Comparison of ENCODE assay signal across 2 cellular contexts in the genomic region with DNA sequence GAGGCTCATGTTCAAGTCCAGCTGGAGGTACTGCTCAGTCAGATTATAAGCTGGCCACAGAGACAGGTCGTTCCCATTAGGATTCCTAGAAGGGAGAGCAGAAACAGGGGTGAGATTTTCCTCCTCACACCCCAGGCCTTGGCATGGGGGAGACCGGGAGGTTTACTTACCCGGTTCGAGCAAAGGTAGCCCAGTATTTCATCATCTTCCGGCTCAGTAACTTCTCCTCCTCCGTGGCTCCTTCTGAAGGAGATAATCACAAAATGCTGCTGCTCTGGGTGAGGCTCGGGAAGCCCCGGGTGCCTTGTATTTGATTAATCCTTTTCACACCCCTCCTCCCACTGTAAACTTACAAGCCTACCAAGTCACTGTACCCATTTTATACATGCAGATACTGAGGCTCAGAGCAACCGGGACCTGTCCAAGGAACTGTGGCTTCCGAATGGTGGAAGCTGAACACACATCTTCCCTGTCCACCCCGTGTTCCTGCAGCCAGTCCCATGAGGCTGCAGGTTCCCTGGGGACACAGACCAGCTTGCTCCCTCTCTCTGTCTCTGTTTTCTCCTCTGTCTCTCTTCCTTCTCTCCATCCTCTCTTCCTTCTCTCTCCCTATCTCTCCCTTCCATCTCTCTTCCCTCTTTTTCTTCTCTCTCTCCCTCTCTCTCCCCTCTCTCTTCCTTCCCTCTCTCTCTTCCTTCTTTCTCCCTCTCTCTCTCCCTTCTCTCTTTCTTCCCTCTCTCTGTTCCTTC.
A peak's percentile ranks its signal among the peaks of the same experiment; 100 is the strongest.
TF ChIP-seq lines count a peak whose summit lies in the region.

No MANE protein-coding gene starts in this region.

TF ChIP-seq in WTC11, 78 proteins besides CTCF, POLR2A, EP300 and RAD21:
- TF ChIP-seq, protein P1, sequence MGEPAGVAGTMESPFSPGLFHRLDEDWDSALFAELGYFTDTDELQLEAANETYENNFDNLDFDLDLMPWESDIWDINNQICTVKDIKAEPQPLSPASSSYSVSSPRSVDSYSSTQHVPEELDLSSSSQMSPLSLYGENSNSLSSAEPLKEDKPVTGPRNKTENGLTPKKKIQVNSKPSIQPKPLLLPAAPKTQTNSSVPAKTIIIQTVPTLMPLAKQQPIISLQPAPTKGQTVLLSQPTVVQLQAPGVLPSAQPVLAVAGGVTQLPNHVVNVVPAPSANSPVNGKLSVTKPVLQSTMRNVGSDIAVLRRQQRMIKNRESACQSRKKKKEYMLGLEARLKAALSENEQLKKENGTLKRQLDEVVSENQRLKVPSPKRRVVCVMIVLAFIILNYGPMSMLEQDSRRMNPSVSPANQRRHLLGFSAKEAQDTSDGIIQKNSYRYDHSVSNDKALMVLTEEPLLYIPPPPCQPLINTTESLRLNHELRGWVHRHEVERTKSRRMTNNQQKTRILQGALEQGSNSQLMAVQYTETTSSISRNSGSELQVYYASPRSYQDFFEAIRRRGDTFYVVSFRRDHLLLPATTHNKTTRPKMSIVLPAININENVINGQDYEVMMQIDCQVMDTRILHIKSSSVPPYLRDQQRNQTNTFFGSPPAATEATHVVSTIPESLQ (CRISPR knock-in tag; IDR thresholded peaks at IDR 0.05), result no peak
- TF ChIP-seq IRF2 (CRISPR knock-in tag; IDR thresholded peaks at IDR 0.05; ENCODE audit: borderline replicate concordance, low read depth), result no peak
- TF ChIP-seq GABPB1 (CRISPR knock-in tag; IDR thresholded peaks at IDR 0.05), result peak; percentile 67
- TF ChIP-seq MXD4 (CRISPR knock-in tag; IDR thresholded peaks at IDR 0.05; ENCODE audit: borderline replicate concordance), result no peak
- TF ChIP-seq, protein P2, sequence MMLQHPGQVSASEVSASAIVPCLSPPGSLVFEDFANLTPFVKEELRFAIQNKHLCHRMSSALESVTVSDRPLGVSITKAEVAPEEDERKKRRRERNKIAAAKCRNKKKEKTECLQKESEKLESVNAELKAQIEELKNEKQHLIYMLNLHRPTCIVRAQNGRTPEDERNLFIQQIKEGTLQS (CRISPR knock-in tag; conservative IDR thresholded peaks at IDR 0.05), result no peak
- TF ChIP-seq TEAD1 (CRISPR knock-in tag; IDR thresholded peaks at IDR 0.05), result no peak
- TF ChIP-seq ZNF219 (CRISPR knock-in tag; IDR thresholded peaks at IDR 0.05; ENCODE audit: borderline replicate concordance), result no peak

TF ChIP-seq in HepG2, 621 proteins besides CTCF, POLR2A, EP300 and RAD21:
- 0 out of 2 replicates have a peak, but pooled peaks have one; percentile 14 for TF ChIP-seq RAD51 (IDR thresholded peaks at IDR 0.05; ENCODE audit: borderline replicate concordance)
- TF ChIP-seq CEBPB (IDR thresholded peaks at IDR 0.05; ENCODE audit: borderline replicate concordance, low read depth, low read length), result peak; percentile 10; the same call in 1 of the 2 replicates
- peak; percentile 44; the same call in 1 of the 2 replicates for TF ChIP-seq GABPB1 (CRISPR knock-in tag; IDR thresholded peaks at IDR 0.05)
- TF ChIP-seq, protein P3, sequence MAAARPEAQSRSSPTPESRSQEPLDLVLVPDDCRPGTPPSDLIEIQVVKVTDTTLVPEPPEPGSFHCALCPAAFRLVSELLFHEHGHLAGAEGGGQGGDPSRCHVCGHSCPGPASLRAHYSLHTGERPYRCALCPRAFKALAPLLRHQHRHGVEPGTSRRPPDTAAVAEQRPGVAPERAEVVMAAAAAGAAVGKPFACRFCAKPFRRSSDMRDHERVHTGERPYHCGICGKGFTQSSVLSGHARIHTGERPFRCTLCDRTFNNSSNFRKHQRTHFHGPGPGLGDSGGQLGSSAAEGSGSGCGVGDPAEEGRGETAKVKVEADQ (CRISPR knock-in tag; IDR thresholded peaks at IDR 0.05; ENCODE audit: borderline replicate concordance), result no peak
- TF ChIP-seq, protein P4, sequence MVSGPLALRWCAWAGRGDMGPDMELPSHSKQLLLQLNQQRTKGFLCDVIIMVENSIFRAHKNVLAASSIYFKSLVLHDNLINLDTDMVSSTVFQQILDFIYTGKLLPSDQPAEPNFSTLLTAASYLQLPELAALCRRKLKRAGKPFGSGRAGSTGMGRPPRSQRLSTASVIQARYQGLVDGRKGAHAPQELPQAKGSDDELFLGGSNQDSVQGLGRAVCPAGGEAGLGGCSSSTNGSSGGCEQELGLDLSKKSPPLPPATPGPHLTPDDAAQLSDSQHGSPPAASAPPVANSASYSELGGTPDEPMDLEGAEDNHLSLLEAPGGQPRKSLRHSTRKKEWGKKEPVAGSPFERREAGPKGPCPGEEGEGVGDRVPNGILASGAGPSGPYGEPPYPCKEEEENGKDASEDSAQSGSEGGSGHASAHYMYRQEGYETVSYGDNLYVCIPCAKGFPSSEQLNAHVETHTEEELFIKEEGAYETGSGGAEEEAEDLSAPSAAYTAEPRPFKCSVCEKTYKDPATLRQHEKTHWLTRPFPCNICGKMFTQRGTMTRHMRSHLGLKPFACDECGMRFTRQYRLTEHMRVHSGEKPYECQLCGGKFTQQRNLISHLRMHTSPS (CRISPR knock-in tag; IDR thresholded peaks at IDR 0.05; ENCODE audit: low read depth), result no peak
- TF ChIP-seq, protein P5, sequence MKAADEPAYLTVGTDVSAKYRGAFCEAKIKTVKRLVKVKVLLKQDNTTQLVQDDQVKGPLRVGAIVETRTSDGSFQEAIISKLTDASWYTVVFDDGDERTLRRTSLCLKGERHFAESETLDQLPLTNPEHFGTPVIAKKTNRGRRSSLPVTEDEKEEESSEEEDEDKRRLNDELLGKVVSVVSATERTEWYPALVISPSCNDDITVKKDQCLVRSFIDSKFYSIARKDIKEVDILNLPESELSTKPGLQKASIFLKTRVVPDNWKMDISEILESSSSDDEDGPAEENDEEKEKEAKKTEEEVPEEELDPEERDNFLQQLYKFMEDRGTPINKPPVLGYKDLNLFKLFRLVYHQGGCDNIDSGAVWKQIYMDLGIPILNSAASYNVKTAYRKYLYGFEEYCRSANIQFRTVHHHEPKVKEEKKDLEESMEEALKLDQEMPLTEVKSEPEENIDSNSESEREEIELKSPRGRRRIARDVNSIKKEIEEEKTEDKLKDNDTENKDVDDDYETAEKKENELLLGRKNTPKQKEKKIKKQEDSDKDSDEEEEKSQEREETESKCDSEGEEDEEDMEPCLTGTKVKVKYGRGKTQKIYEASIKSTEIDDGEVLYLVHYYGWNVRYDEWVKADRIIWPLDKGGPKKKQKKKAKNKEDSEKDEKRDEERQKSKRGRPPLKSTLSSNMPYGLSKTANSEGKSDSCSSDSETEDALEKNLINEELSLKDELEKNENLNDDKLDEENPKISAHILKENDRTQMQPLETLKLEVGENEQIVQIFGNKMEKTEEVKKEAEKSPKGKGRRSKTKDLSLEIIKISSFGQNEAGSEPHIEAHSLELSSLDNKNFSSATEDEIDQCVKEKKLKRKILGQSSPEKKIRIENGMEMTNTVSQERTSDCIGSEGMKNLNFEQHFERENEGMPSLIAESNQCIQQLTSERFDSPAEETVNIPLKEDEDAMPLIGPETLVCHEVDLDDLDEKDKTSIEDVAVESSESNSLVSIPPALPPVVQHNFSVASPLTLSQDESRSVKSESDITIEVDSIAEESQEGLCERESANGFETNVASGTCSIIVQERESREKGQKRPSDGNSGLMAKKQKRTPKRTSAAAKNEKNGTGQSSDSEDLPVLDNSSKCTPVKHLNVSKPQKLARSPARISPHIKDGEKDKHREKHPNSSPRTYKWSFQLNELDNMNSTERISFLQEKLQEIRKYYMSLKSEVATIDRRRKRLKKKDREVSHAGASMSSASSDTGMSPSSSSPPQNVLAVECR (CRISPR knock-in tag; IDR thresholded peaks at IDR 0.05; ENCODE audit: borderline replicate concordance), result no peak
- peak; percentile 61; the same call in 1 of the 2 replicates for TF ChIP-seq KDM1A (CRISPR knock-in tag; IDR thresholded peaks at IDR 0.05)
- no peak for TF ChIP-seq ZNF34 (CRISPR knock-in tag; IDR thresholded peaks at IDR 0.05; ENCODE audit: borderline replicate concordance)
- TF ChIP-seq, protein P6, sequence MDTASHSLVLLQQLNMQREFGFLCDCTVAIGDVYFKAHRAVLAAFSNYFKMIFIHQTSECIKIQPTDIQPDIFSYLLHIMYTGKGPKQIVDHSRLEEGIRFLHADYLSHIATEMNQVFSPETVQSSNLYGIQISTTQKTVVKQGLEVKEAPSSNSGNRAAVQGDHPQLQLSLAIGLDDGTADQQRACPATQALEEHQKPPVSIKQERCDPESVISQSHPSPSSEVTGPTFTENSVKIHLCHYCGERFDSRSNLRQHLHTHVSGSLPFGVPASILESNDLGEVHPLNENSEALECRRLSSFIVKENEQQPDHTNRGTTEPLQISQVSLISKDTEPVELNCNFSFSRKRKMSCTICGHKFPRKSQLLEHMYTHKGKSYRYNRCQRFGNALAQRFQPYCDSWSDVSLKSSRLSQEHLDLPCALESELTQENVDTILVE (CRISPR knock-in tag; IDR thresholded peaks at IDR 0.05), result no peak
- TF ChIP-seq ZNF432 (CRISPR knock-in tag; IDR thresholded peaks at IDR 0.05; ENCODE audit: borderline replicate concordance), result no peak
- no peak for TF ChIP-seq GZF1 (CRISPR knock-in tag; IDR thresholded peaks at IDR 0.05)
- peak; percentile 35; the same call in 1 of the 2 replicates for TF ChIP-seq CEBPG (CRISPR knock-in tag; IDR thresholded peaks at IDR 0.05)
- TF ChIP-seq ZNF629 (CRISPR knock-in tag; conservative IDR thresholded peaks at IDR 0.05), result peak; percentile 77
- no peak for TF ChIP-seq KLF9 (CRISPR knock-in tag; IDR thresholded peaks at IDR 0.05; ENCODE audit: low read depth)
- TF ChIP-seq PLRG1 (conservative IDR thresholded peaks at IDR 0.05), result 0 out of 2 replicates have a peak, but pooled peaks have one; percentile 75
- TF ChIP-seq ZC3H4 (CRISPR knock-in tag; IDR thresholded peaks at IDR 0.05; ENCODE audit: borderline replicate concordance), result no peak
- TF ChIP-seq, protein P7, sequence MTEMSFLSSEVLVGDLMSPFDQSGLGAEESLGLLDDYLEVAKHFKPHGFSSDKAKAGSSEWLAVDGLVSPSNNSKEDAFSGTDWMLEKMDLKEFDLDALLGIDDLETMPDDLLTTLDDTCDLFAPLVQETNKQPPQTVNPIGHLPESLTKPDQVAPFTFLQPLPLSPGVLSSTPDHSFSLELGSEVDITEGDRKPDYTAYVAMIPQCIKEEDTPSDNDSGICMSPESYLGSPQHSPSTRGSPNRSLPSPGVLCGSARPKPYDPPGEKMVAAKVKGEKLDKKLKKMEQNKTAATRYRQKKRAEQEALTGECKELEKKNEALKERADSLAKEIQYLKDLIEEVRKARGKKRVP (CRISPR knock-in tag; IDR thresholded peaks at IDR 0.05), result peak in 1 of 2 experiments; percentile 68; a peak in 1 of 4 replicates
- TF ChIP-seq YY1 (IDR thresholded peaks at IDR 0.05; ENCODE audit: insufficient read depth, insufficient replicate concordance, low read depth, low read length), result no peak
- TF ChIP-seq, protein P8, sequence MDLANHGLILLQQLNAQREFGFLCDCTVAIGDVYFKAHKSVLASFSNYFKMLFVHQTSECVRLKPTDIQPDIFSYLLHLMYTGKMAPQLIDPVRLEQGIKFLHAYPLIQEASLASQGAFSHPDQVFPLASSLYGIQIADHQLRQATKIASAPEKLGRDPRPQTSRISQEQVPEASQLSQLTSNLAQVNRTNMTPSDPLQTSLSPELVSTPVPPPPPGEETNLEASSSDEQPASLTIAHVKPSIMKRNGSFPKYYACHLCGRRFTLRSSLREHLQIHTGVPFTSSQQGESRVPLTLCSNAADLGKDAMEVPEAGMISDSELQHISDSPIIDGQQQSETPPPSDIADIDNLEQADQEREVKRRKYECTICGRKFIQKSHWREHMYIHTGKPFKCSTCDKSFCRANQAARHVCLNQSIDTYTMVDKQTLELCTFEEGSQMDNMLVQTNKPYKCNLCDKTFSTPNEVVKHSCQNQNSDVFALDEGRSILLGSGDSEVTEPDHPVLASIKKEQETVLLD (CRISPR knock-in tag; IDR thresholded peaks at IDR 0.05; ENCODE audit: low read depth), result no peak
- TF ChIP-seq, protein P9, sequence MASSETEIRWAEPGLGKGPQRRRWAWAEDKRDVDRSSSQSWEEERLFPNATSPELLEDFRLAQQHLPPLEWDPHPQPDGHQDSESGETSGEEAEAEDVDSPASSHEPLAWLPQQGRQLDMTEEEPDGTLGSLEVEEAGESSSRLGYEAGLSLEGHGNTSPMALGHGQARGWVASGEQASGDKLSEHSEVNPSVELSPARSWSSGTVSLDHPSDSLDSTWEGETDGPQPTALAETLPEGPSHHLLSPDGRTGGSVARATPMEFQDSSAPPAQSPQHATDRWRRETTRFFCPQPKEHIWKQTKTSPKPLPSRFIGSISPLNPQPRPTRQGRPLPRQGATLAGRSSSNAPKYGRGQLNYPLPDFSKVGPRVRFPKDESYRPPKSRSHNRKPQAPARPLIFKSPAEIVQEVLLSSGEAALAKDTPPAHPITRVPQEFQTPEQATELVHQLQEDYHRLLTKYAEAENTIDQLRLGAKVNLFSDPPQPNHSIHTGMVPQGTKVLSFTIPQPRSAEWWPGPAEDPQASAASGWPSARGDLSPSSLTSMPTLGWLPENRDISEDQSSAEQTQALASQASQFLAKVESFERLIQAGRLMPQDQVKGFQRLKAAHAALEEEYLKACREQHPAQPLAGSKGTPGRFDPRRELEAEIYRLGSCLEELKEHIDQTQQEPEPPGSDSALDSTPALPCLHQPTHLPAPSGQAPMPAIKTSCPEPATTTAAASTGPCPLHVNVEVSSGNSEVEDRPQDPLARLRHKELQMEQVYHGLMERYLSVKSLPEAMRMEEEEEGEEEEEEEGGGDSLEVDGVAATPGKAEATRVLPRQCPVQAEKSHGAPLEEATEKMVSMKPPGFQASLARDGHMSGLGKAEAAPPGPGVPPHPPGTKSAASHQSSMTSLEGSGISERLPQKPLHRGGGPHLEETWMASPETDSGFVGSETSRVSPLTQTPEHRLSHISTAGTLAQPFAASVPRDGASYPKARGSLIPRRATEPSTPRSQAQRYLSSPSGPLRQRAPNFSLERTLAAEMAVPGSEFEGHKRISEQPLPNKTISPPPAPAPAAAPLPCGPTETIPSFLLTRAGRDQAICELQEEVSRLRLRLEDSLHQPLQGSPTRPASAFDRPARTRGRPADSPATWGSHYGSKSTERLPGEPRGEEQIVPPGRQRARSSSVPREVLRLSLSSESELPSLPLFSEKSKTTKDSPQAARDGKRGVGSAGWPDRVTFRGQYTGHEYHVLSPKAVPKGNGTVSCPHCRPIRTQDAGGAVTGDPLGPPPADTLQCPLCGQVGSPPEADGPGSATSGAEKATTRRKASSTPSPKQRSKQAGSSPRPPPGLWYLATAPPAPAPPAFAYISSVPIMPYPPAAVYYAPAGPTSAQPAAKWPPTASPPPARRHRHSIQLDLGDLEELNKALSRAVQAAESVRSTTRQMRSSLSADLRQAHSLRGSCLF (CRISPR knock-in tag; IDR thresholded peaks at IDR 0.05; ENCODE audit: borderline replicate concordance), result no peak
